1 cellular context compared by ENCODE assay signal in the genomic region with DNA sequence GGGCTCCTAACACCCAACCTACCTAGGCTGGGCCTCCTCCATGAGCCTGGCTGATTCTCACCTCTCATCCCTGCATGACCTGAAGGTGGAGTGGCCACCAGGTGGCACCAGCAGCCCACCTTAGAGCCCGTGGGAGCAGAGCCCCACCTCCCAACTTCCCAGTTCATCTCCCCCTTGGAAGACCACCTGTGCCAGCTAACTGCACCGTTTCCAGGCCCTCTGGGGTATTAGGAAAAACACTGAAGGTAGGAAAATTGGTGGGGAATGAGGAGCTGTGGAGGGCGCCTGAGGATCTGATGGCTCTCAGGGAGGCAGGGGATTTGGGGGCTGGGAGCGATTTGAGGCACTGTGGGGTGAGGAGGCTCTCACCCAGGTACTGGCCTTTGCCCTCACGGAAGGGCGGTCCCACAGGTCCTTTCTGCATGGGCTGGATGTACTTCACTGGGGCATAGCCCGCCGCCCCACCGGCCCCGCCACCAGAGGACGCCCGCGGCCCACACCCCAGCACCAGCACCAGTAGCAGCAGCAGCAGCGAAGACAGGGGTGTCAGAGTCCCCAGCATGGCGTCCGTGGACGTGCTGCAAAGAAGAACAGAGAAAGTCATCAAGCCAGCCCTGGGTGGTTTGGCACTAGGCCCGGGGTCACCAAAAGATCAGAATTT.
TF ChIP-seq lines count a peak whose summit lies in the region.

No MANE protein-coding gene starts in this region.

TF ChIP-seq in HepG2, 621 proteins besides CTCF, POLR2A, EP300 and RAD21 (continued from another document):
- TF ChIP-seq, protein P1, sequence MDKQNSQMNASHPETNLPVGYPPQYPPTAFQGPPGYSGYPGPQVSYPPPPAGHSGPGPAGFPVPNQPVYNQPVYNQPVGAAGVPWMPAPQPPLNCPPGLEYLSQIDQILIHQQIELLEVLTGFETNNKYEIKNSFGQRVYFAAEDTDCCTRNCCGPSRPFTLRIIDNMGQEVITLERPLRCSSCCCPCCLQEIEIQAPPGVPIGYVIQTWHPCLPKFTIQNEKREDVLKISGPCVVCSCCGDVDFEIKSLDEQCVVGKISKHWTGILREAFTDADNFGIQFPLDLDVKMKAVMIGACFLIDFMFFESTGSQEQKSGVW (CRISPR knock-in tag; IDR thresholded peaks at IDR 0.05; ENCODE audit: borderline replicate concordance) = no peak
- TF ChIP-seq PPARG (CRISPR knock-in tag; conservative IDR thresholded peaks at IDR 0.05) = 0 out of 2 replicates have a peak, but pooled peaks have one; percentile 41
- 0 out of 2 replicates have a peak, but pooled peaks have one; percentile 34 for TF ChIP-seq NFKB2 (CRISPR knock-in tag; IDR thresholded peaks at IDR 0.05; ENCODE audit: borderline replicate concordance)
- 0 out of 2 replicates have a peak, but pooled peaks have one; percentile 10 for TF ChIP-seq NFKBIZ (CRISPR knock-in tag; IDR thresholded peaks at IDR 0.05)
- TF ChIP-seq, protein P2, sequence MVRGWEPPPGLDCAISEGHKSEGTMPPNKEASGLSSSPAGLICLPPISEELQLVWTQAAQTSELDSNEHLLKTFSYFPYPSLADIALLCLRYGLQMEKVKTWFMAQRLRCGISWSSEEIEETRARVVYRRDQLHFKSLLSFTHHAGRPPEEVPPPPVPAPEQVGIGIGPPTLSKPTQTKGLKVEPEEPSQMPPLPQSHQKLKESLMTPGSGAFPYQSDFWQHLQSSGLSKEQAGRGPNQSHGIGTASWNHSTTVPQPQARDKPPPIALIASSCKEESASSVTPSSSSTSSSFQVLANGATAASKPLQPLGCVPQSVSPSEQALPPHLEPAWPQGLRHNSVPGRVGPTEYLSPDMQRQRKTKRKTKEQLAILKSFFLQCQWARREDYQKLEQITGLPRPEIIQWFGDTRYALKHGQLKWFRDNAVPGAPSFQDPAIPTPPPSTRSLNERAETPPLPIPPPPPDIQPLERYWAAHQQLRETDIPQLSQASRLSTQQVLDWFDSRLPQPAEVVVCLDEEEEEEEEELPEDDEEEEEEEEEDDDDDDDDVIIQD (CRISPR knock-in tag; IDR thresholded peaks at IDR 0.05; ENCODE audit: low read depth) = peak; percentile 53
- 0 out of 2 replicates have a peak, but pooled peaks have one; percentile 27 for TF ChIP-seq HDAC1 (CRISPR knock-in tag; IDR thresholded peaks at IDR 0.05)
- TF ChIP-seq KDM5B (CRISPR knock-in tag; IDR thresholded peaks at IDR 0.05; ENCODE audit: borderline replicate concordance) = 0 out of 2 replicates have a peak, but pooled peaks have one; percentile 25
- TF ChIP-seq ZNF296 (CRISPR knock-in tag; conservative IDR thresholded peaks at IDR 0.05) = no peak
- TF ChIP-seq NR2F6 (IDR thresholded peaks at IDR 0.05) = peak; percentile 18; the same call in 1 of the 2 replicates
- TF ChIP-seq NR2F6 (CRISPR knock-in tag; IDR thresholded peaks at IDR 0.05) = no peak
- TF ChIP-seq, protein P3, sequence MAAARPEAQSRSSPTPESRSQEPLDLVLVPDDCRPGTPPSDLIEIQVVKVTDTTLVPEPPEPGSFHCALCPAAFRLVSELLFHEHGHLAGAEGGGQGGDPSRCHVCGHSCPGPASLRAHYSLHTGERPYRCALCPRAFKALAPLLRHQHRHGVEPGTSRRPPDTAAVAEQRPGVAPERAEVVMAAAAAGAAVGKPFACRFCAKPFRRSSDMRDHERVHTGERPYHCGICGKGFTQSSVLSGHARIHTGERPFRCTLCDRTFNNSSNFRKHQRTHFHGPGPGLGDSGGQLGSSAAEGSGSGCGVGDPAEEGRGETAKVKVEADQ (CRISPR knock-in tag; IDR thresholded peaks at IDR 0.05; ENCODE audit: borderline replicate concordance) = peak; percentile 49; the same call in 1 of the 2 replicates
- no peak for TF ChIP-seq ZZZ3 (CRISPR knock-in tag; IDR thresholded peaks at IDR 0.05; ENCODE audit: borderline replicate concordance)
- TF ChIP-seq ZNF879 (CRISPR knock-in tag; IDR thresholded peaks at IDR 0.05) = no peak
- TF ChIP-seq ZEB1 (IDR thresholded peaks at IDR 0.05; ENCODE audit: insufficient replicate concordance, low read depth) = peak; percentile 38
- TF ChIP-seq, protein P4, sequence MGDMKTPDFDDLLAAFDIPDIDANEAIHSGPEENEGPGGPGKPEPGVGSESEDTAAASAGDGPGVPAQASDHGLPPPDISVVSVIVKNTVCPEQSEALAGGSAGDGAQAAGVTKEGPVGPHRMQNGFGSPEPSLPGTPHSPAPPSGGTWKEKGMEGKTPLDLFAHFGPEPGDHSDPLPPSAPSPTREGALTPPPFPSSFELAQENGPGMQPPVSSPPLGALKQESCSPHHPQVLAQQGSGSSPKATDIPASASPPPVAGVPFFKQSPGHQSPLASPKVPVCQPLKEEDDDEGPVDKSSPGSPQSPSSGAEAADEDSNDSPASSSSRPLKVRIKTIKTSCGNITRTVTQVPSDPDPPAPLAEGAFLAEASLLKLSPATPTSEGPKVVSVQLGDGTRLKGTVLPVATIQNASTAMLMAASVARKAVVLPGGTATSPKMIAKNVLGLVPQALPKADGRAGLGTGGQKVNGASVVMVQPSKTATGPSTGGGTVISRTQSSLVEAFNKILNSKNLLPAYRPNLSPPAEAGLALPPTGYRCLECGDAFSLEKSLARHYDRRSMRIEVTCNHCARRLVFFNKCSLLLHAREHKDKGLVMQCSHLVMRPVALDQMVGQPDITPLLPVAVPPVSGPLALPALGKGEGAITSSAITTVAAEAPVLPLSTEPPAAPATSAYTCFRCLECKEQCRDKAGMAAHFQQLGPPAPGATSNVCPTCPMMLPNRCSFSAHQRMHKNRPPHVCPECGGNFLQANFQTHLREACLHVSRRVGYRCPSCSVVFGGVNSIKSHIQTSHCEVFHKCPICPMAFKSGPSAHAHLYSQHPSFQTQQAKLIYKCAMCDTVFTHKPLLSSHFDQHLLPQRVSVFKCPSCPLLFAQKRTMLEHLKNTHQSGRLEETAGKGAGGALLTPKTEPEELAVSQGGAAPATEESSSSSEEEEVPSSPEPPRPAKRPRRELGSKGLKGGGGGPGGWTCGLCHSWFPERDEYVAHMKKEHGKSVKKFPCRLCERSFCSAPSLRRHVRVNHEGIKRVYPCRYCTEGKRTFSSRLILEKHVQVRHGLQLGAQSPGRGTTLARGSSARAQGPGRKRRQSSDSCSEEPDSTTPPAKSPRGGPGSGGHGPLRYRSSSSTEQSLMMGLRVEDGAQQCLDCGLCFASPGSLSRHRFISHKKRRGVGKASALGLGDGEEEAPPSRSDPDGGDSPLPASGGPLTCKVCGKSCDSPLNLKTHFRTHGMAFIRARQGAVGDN (CRISPR knock-in tag; IDR thresholded peaks at IDR 0.05) = peak; percentile 50
- TF ChIP-seq KDM1A (CRISPR knock-in tag; IDR thresholded peaks at IDR 0.05) = 0 out of 2 replicates have a peak, but pooled peaks have one; percentile 21
- peak; percentile 20; the same call in 1 of the 2 replicates for TF ChIP-seq KDM2A (CRISPR knock-in tag; IDR thresholded peaks at IDR 0.05; ENCODE audit: borderline replicate concordance, low read depth)
- 0 out of 2 replicates have a peak, but pooled peaks have one; percentile 44 for TF ChIP-seq KDM3A (CRISPR knock-in tag; IDR thresholded peaks at IDR 0.05; ENCODE audit: low read depth)
- TF ChIP-seq U2AF1 (optimal IDR thresholded peaks at IDR 0.05; ENCODE audit: low read depth, low read length) = no peak
- no peak for TF ChIP-seq ONECUT2 (CRISPR knock-in tag; IDR thresholded peaks at IDR 0.05)
- peak; percentile 80 for TF ChIP-seq ZBTB7A (CRISPR knock-in tag; IDR thresholded peaks at IDR 0.05)
- peak; percentile 18; the same call in 1 of the 2 replicates for TF ChIP-seq NRL (CRISPR knock-in tag; IDR thresholded peaks at IDR 0.05; ENCODE audit: borderline replicate concordance)
- TF ChIP-seq, protein P5, sequence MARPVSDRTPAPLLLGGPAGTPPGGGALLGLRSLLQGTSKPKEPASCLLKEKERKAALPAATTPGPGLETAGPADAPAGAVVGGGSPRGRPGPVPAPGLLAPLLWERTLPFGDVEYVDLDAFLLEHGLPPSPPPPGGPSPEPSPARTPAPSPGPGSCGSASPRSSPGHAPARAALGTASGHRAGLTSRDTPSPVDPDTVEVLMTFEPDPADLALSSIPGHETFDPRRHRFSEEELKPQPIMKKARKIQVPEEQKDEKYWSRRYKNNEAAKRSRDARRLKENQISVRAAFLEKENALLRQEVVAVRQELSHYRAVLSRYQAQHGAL (CRISPR knock-in tag; IDR thresholded peaks at IDR 0.05; ENCODE audit: not compliant biosample characterization) = no peak
- TF ChIP-seq, protein P6, sequence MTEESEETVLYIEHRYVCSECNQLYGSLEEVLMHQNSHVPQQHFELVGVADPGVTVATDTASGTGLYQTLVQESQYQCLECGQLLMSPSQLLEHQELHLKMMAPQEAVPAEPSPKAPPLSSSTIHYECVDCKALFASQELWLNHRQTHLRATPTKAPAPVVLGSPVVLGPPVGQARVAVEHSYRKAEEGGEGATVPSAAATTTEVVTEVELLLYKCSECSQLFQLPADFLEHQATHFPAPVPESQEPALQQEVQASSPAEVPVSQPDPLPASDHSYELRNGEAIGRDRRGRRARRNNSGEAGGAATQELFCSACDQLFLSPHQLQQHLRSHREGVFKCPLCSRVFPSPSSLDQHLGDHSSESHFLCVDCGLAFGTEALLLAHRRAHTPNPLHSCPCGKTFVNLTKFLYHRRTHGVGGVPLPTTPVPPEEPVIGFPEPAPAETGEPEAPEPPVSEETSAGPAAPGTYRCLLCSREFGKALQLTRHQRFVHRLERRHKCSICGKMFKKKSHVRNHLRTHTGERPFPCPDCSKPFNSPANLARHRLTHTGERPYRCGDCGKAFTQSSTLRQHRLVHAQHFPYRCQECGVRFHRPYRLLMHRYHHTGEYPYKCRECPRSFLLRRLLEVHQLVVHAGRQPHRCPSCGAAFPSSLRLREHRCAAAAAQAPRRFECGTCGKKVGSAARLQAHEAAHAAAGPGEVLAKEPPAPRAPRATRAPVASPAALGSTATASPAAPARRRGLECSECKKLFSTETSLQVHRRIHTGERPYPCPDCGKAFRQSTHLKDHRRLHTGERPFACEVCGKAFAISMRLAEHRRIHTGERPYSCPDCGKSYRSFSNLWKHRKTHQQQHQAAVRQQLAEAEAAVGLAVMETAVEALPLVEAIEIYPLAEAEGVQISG (CRISPR knock-in tag; IDR thresholded peaks at IDR 0.05) = peak; percentile 43; the same call in 1 of the 2 replicates
- TF ChIP-seq CAMTA2 (CRISPR knock-in tag; IDR thresholded peaks at IDR 0.05; ENCODE audit: borderline replicate concordance) = 0 out of 2 replicates have a peak, but pooled peaks have one; percentile 52
- 0 out of 2 replicates have a peak, but pooled peaks have one; percentile 18 for TF ChIP-seq MED1 (CRISPR knock-in tag; IDR thresholded peaks at IDR 0.05)
- TF ChIP-seq ZNF644 (CRISPR knock-in tag; IDR thresholded peaks at IDR 0.05; ENCODE audit: low read depth) = no peak
- peak; percentile 40; the same call in 1 of the 2 replicates for TF ChIP-seq ZFP91 (CRISPR knock-in tag; IDR thresholded peaks at IDR 0.05; ENCODE audit: borderline replicate concordance)
- 0 out of 2 replicates have a peak, but pooled peaks have one; percentile 57 for TF ChIP-seq ADNP (CRISPR knock-in tag; IDR thresholded peaks at IDR 0.05)
- TF ChIP-seq ZSCAN25 (CRISPR knock-in tag; IDR thresholded peaks at IDR 0.05) = peak; percentile 84
- no peak for TF ChIP-seq YEATS4 (CRISPR knock-in tag; IDR thresholded peaks at IDR 0.05; ENCODE audit: borderline replicate concordance)
- TF ChIP-seq SOX13 (IDR thresholded peaks at IDR 0.05) = no peak
- peak in 1 of 2 experiments; percentile 25; a peak in 1 of 4 replicates for TF ChIP-seq SOX13 (CRISPR knock-in tag; conservative IDR thresholded peaks at IDR 0.05 in 1 of 2, IDR thresholded peaks at IDR 0.05 in 1 of 2)
- 0 out of 2 replicates have a peak, but pooled peaks have one; percentile 6 for TF ChIP-seq ZNF329 (CRISPR knock-in tag; IDR thresholded peaks at IDR 0.05; ENCODE audit: low read depth)
- TF ChIP-seq, protein P7, sequence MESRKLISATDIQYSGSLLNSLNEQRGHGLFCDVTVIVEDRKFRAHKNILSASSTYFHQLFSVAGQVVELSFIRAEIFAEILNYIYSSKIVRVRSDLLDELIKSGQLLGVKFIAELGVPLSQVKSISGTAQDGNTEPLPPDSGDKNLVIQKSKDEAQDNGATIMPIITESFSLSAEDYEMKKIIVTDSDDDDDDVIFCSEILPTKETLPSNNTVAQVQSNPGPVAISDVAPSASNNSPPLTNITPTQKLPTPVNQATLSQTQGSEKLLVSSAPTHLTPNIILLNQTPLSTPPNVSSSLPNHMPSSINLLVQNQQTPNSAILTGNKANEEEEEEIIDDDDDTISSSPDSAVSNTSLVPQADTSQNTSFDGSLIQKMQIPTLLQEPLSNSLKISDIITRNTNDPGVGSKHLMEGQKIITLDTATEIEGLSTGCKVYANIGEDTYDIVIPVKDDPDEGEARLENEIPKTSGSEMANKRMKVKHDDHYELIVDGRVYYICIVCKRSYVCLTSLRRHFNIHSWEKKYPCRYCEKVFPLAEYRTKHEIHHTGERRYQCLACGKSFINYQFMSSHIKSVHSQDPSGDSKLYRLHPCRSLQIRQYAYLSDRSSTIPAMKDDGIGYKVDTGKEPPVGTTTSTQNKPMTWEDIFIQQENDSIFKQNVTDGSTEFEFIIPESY (CRISPR knock-in tag; IDR thresholded peaks at IDR 0.05) = no peak
- TF ChIP-seq ZBTB20 (CRISPR knock-in tag; IDR thresholded peaks at IDR 0.05; ENCODE audit: borderline replicate concordance, low read depth) = no peak
- TF ChIP-seq KAT8 (CRISPR knock-in tag; IDR thresholded peaks at IDR 0.05) = peak; percentile 47; the same call in 1 of the 2 replicates
- TF ChIP-seq MAZ (IDR thresholded peaks at IDR 0.05; ENCODE audit: borderline replicate concordance, low read depth, low read length) = no peak
- TF ChIP-seq MAZ (CRISPR knock-in tag; IDR thresholded peaks at IDR 0.05; ENCODE audit: low read depth) = no peak
